Comparison of ENCODE assay signal across 18 cellular contexts in genomic region chr6:21769973-21770372, GRCh38.
A peak's percentile ranks its signal among the peaks of the same experiment; 100 is the strongest.
DNase-seq lines count a peak whose midpoint lies in the region; ATAC-seq and TF ChIP-seq lines count a peak whose summit lies in the region.
"Had no signal": no experiment of that assay in that cellular context is flagged by ENCODE, and none has a peak within 500 bp of the region (broad histone marks: within the 10 kb centered on the region; RNA-seq: fewer than 3 reads in every experiment).

No MANE protein-coding gene starts in this region.

- H3K36me3 ChIP-seq in GM23248 (ENCODE audit: low read depth) (no peaks in the 10 kb centered on the region), SJCRH30 (no peaks in the 10 kb centered on the region), esophagus muscularis mucosa (no peaks in the 10 kb centered on the region), neural progenitor cell (no peaks in the 10 kb centered on the region)
- H3K36me3 ChIP-seq: HAP-1 had no signal

- peaks cover 76% of the 10 kb centered on the region for H3K4me1 Mint-ChIP-seq in neural progenitor cell
- H3K4me1 Mint-ChIP-seq: activated naive CD4-positive, alpha-beta T cell treated with anti-CD3 and anti-CD28 coated beads, Interleukin-2, amount 10 ng/mL, durations not matched to agents 7 days and 5 days had no signal

- TF ChIP-seq POLR2A in esophagus muscularis mucosa (IDR thresholded peaks at IDR 0.05; ENCODE audit: low read depth) = no peak

- no peaks in the 10 kb centered on the region for H4K20me1 ChIP-seq in GM23248 (ENCODE audit: insufficient read depth)
- no peaks in the 10 kb centered on the region for H4K20me1 ChIP-seq in neural progenitor cell (ENCODE audit: low read depth)

- H3K4me3 Mint-ChIP-seq in neural progenitor cell = no peak overlapping the region
- H3K4me3 Mint-ChIP-seq: activated naive CD4-positive, alpha-beta T cell treated with anti-CD3 and anti-CD28 coated beads, Interleukin-2, amount 10 ng/mL, durations not matched to agents 7 days and 5 days had no signal

- no peaks in the 10 kb centered on the region for H3K9me3 Mint-ChIP-seq in neural progenitor cell
- H3K9me3 Mint-ChIP-seq: activated naive CD4-positive, alpha-beta T cell treated with anti-CD3 and anti-CD28 coated beads, Interleukin-2, amount 10 ng/mL, durations not matched to agents 7 days and 5 days had no signal

- H3K4me1 ChIP-seq in GM23248 (ENCODE audit: insufficient read depth) (peaks cover 30% of the 10 kb centered on the region), SJCRH30 (peaks cover 9% of the 10 kb centered on the region), esophagus muscularis mucosa (peaks cover 24 to 56% (median 52%) of the 10 kb centered on the region in 4 donors), neural progenitor cell (peaks cover 46% of the 10 kb centered on the region)

- ATAC-seq in HG02973 (IDR thresholded peaks at IDR 0.05; ENCODE audit: unreplicated experiment) (no peak), HG03159 (IDR thresholded peaks at IDR 0.05; ENCODE audit: unreplicated experiment) (no peak)
- ATAC-seq: activated CD4-positive, CD25-positive, alpha-beta regulatory T cell treated with anti-CD3 and anti-CD28 coated beads, Interleukin-2, amount 50 U/mL, for 24 hours had no signal

- intact Hi-C loops in esophagus muscularis mucosa (cut with DNase I) = no loop called here

- H3K27ac ChIP-seq in GM23248 (peak overlapping the region; percentile 66), SJCRH30 (peak overlapping the region; percentile 39; the same call in 1 of the 2 replicates), esophagus muscularis mucosa (replicated peaks in 1 of 4) (peak overlapping the region; percentile 53 to 71 (median 66)), neural progenitor cell (peak overlapping the region; percentile 55)
- H3K27ac ChIP-seq: KMS-11 had no signal

- H3K27ac Mint-ChIP-seq in neural progenitor cell = peak overlapping the region; percentile 52
- H3K27ac Mint-ChIP-seq: activated naive CD4-positive, alpha-beta T cell treated with anti-CD3 and anti-CD28 coated beads, Interleukin-2, amount 10 ng/mL, durations not matched to agents 7 days and 5 days had no signal

- peak overlapping the region; percentile 67 for H3K4me2 ChIP-seq in GM23248 (ENCODE audit: unreplicated experiment)
- peak overlapping the region; percentile 58 for H3K4me2 ChIP-seq in neural progenitor cell
- H3K4me2 ChIP-seq: KMS-11 had no signal

- TF ChIP-seq CTCF in esophagus muscularis mucosa (IDR thresholded peaks at IDR 0.05) = no peak
- TF ChIP-seq CTCF in neural progenitor cell (IDR thresholded peaks at IDR 0.05) = no peak

- H2AFZ ChIP-seq in GM23248 = no peak overlapping the region
- H2AFZ ChIP-seq in neural progenitor cell (replicated peaks) = no peak overlapping the region

- H3F3A ChIP-seq in GM23248 (ENCODE audit: insufficient read depth) = peaks cover 28% of the 10 kb centered on the region
- H3F3A ChIP-seq in neural progenitor cell (ENCODE audit: low read depth) = peaks cover 41% of the 10 kb centered on the region

- no peaks in the 10 kb centered on the region for H3K9me3 ChIP-seq in GM23248 (ENCODE audit: low read depth)
- no peaks in the 10 kb centered on the region for H3K9me3 ChIP-seq in SJCRH30 (replicated peaks)
- H3K9me3 ChIP-seq in esophagus muscularis mucosa = no peaks in the 10 kb centered on the region
- no peaks in the 10 kb centered on the region for H3K9me3 ChIP-seq in neural progenitor cell (ENCODE audit: low read depth)
- H3K9me3 ChIP-seq: HAP-1 had no signal

- peak; percentile 21 for DNase-seq in GM23248
- DNase-seq in SJCRH30 = no peak
- no peak for DNase-seq in esophagus muscularis mucosa (ENCODE audit: extremely low spot score)
- DNase-seq in neural progenitor cell (ENCODE audit: low spot score) = no peak
- no peak for DNase-seq in activated CD4-positive, alpha-beta T cell treated with anti-CD3 and anti-CD28 coated beads for 1 hour
- no peak for DNase-seq in OCI-M1 (lab: John Stamatoyannopoulos, UW)
- DNase-seq: activated CD8-positive, alpha-beta memory T cell treated with anti-CD3 and anti-CD28 coated beads, Interleukin-2, amount 50 U/mL, for 48 hours; activated naive CD4-positive, alpha-beta T cell treated with anti-CD3 and anti-CD28 coated beads, Interleukin-2, amount 10 ng/mL, durations not matched to agents 7 days and 5 days; AML-193; caudate nucleus; hippocampal formation; nucleus accumbens had no signal

- H3K27me3 Mint-ChIP-seq in neural progenitor cell (ENCODE audit: insufficient read depth, low read depth) = no peaks in the 10 kb centered on the region
- H3K27me3 Mint-ChIP-seq: activated naive CD4-positive, alpha-beta T cell treated with anti-CD3 and anti-CD28 coated beads, Interleukin-2, amount 10 ng/mL, durations not matched to agents 7 days and 5 days had no signal

- in situ Hi-C loops in GM23248 (cut with MboI) = no loop called here

- H3K79me2 ChIP-seq in GM23248 (ENCODE audit: insufficient read depth) = no peaks in the 10 kb centered on the region
- peaks cover 98% of the 10 kb centered on the region for H3K79me2 ChIP-seq in neural progenitor cell (ENCODE audit: low read depth)

- no peaks in the 10 kb centered on the region for H3K9me2 ChIP-seq in GM23248 (ENCODE audit: insufficient read depth)

- H3K36me3 Mint-ChIP-seq in neural progenitor cell = peaks cover 10% of the 10 kb centered on the region
- H3K36me3 Mint-ChIP-seq: activated naive CD4-positive, alpha-beta T cell treated with anti-CD3 and anti-CD28 coated beads, Interleukin-2, amount 10 ng/mL, durations not matched to agents 7 days and 5 days had no signal

- TF ChIP-seq EP300 in esophagus muscularis mucosa (IDR thresholded peaks at IDR 0.05) = no peak

- H3K9ac ChIP-seq in GM23248 = peak overlapping the region; percentile 37; the same call in 1 of the 2 replicates
- H3K9ac ChIP-seq in neural progenitor cell = no peak overlapping the region
- H3K9ac ChIP-seq: KMS-11 had no signal

- H3K27me3 ChIP-seq in GM23248 (replicated peaks; ENCODE audit: insufficient read depth) = no peaks in the 10 kb centered on the region
- no peaks in the 10 kb centered on the region for H3K27me3 ChIP-seq in SJCRH30
- no peaks in the 10 kb centered on the region for H3K27me3 ChIP-seq in esophagus muscularis mucosa
- no peaks in the 10 kb centered on the region for H3K27me3 ChIP-seq in neural progenitor cell

- 0 out of 2 replicates have a peak overlapping the region, but pooled peaks have one; percentile 7 for H3K4me3 ChIP-seq in GM23248
- H3K4me3 ChIP-seq in SJCRH30 = no peak overlapping the region; the same call in 1 of the 2 replicates
- H3K4me3 ChIP-seq in esophagus muscularis mucosa = no peak overlapping the region
- no peak overlapping the region for H3K4me3 ChIP-seq in neural progenitor cell
- H3K4me3 ChIP-seq: HAP-1, lung had no signal
